ENCODE assay signal across 24 cellular contexts in genomic region chr1:92747735-92748134, GRCh38. TPM values are rescaled to one million over a fixed set of nuclear protein-coding genes. Genes with fewer than 3 reads are reported as not detected.
DNase-seq lines count a peak whose midpoint lies in the region; ATAC-seq and TF ChIP-seq lines count a peak whose summit lies in the region.
"Had no signal": no experiment of that assay in that cellular context is flagged by ENCODE, and none has a peak within 500 bp of the region (broad histone marks: within the 10 kb centered on the region; RNA-seq: fewer than 3 reads in every experiment).

No MANE protein-coding gene starts in this region.

- no peaks in the 10 kb centered on the region for H3K27me3 Mint-ChIP-seq in Caco-2 (ENCODE audit: insufficient read depth, unreplicated experiment)
- H3K27me3 Mint-ChIP-seq: brain; progenitor cell of endocrine pancreas; stimulated activated memory B cell treated with anti-CD40 and anti-IgM and Interleukin-4, amounts not matched to agents 10 μg/mL and 1 μg/mL and 100 μg/mL, for 72 hours had no signal

- no peaks in the 10 kb centered on the region for H3K9me3 ChIP-seq in Caco-2
- no peaks in the 10 kb centered on the region for H3K9me3 ChIP-seq in cardiac muscle cell (ENCODE audit: low read depth)
- H3K9me3 ChIP-seq in psoas muscle: no peaks in the 10 kb centered on the region
- H3K9me3 ChIP-seq: colonic mucosa, esophagus squamous epithelium, mucosa of descending colon, SK-N-SH had no signal

- 73 to 89% (median 79%) methylated on average over 1 of the region's 1 CpG for WGBS in psoas muscle, 3 donors

- H3K4me1 ChIP-seq in Caco-2 (no peaks in the 10 kb centered on the region), cardiac muscle cell (ENCODE audit: low read depth) (no peaks in the 10 kb centered on the region), psoas muscle (peaks cover 10% of the 10 kb centered on the region)
- H3K4me1 ChIP-seq: colonic mucosa, esophagus squamous epithelium, neural progenitor cell had no signal

- TF ChIP-seq CTCF in Caco-2 (IDR thresholded peaks at IDR 0.05; ENCODE audit: insufficient read depth in 1 of 2, low read depth in 1 of 2, low read length in 1 of 2, severe bottlenecking in 1 of 2, unreplicated experiment in 1 of 2) (no peak), cardiac muscle cell (IDR thresholded peaks at IDR 0.05; ENCODE audit: low read depth, low read length) (no peak), psoas muscle (IDR thresholded peaks at IDR 0.05) (no peak)

- H3K36me3 ChIP-seq in Caco-2 (ENCODE audit: control insufficient read depth, insufficient read depth, low read length) (no peaks in the 10 kb centered on the region), cardiac muscle cell (no peaks in the 10 kb centered on the region), psoas muscle (ENCODE audit: insufficient read depth in 1 of 2, low read depth in 1 of 2) (no peaks in the 10 kb centered on the region)
- H3K36me3 ChIP-seq: colonic mucosa, esophagus squamous epithelium, neural progenitor cell had no signal

- DNase-seq in Caco-2 (no peak), amniotic epithelial cell (ENCODE audit: low read depth) (peak; percentile 41), cardiac muscle cell (ENCODE audit: low read depth in 1 of 2, low spot score in 1 of 2) (peak in 1 of 2 donors; percentile 62), psoas muscle (no peak), NCI-H1092 (lab: John Stamatoyannopoulos, UW) (no peak)
- DNase-seq in activated CD4-positive, alpha-beta T cell treated with anti-CD3 and anti-CD28 coated beads for 48 hours: no peak
- DNase-seq: activated CD4-positive, alpha-beta T cell treated with anti-CD3 and anti-CD28 coated beads, Interleukin-2, amount 50 U/mL, for 48 hours; activated effector memory CD4-positive, alpha-beta T cell treated with Interleukin-2 at 50 U/mL for 16 hours; AML-193; colonic mucosa; DMS79; esophagus squamous epithelium; mucosa of descending colon; NCI-H1417; NCI-H2171; NCI-H524; SK-N-SH; small intestine had no signal

- H3K36me3 Mint-ChIP-seq in Caco-2 (ENCODE audit: insufficient read depth, unreplicated experiment): peaks cover 6% of the 10 kb centered on the region
- H3K36me3 Mint-ChIP-seq: WTC11 had no signal

- peak overlapping the region; percentile 43 for H3K27ac Mint-ChIP-seq in Caco-2 (ENCODE audit: unreplicated experiment)
- H3K27ac Mint-ChIP-seq: brain; neural progenitor cell; progenitor cell of endocrine pancreas; stimulated activated memory B cell treated with anti-CD40 and anti-IgM and Interleukin-4, amounts not matched to agents 10 μg/mL and 1 μg/mL and 100 μg/mL, for 72 hours; WTC11 had no signal

- H3K9me3 Mint-ChIP-seq in Caco-2 (ENCODE audit: unreplicated experiment): no peaks in the 10 kb centered on the region
- H3K9me3 Mint-ChIP-seq: neural progenitor cell; stimulated activated memory B cell treated with anti-CD40 and anti-IgM and Interleukin-4, amounts not matched to agents 10 μg/mL and 1 μg/mL and 100 μg/mL, for 72 hours; WTC11 had no signal

- H3K4me3 ChIP-seq in Caco-2 (ENCODE audit: low read depth, low read length): no peak overlapping the region
- no peak overlapping the region for H3K4me3 ChIP-seq in cardiac muscle cell
- H3K4me3 ChIP-seq in psoas muscle: no peak overlapping the region
- H3K4me3 ChIP-seq: colonic mucosa, esophagus squamous epithelium, mucosa of descending colon, neural progenitor cell had no signal

- intact Hi-C loops in Caco-2 (cut with micrococcal nuclease; ENCODE audit: unreplicated experiment): loop anchor here (2.0 to 5.0 kb wide), 2 partner anchors 37 to 85 kb away; partner anchors contain the start of genes EVI5 and RPL5
- intact Hi-C loops in psoas muscle (cut with DNase I): loop anchor here in 1 of 2 donors (5.0 kb wide), 2 partner anchors 40 to 70 kb away; partner anchors contain the start of gene EVI5

- POLR2A ChIA-PET in Caco-2 (lab: Charles Lee): no interaction called here

- H3K4me3 Mint-ChIP-seq in Caco-2 (ENCODE audit: unreplicated experiment): no peak overlapping the region
- H3K4me3 Mint-ChIP-seq: brain; neural progenitor cell; stimulated activated memory B cell treated with anti-CD40 and anti-IgM and Interleukin-4, amounts not matched to agents 10 μg/mL and 1 μg/mL and 100 μg/mL, for 72 hours; WTC11 had no signal

- CTCF ChIA-PET in Caco-2 (lab: Charles Lee): interaction anchor here (0.6 kb wide), 2 partner anchors 36 to 71 kb away, joined by 3 to 11 read pairs; no protein-coding TSS in a partner anchor

- BruUV-seq in Caco-2 (replicated peaks; lab: Mats Ljungman, UMichigan): no TSS peak

- H3K27ac ChIP-seq in cardiac muscle cell: peak overlapping the region; percentile 42
- no peak overlapping the region for H3K27ac ChIP-seq in psoas muscle
- H3K27ac ChIP-seq: colonic mucosa, esophagus squamous epithelium, neural progenitor cell had no signal

- ATAC-seq in psoas muscle (peak in 3 of 4 donors; percentile 40 to 64 (median 57)), GM21390 (IDR thresholded peaks at IDR 0.05; ENCODE audit: unreplicated experiment) (no peak)
- ATAC-seq: mucosa of descending colon; stimulated activated memory B cell treated with anti-CD40 and anti-IgM and Interleukin-4, amounts not matched to agents 10 μg/mL and 1 μg/mL and 100 μg/mL, for 72 hours had no signal

- H3K4me1 Mint-ChIP-seq in Caco-2 (ENCODE audit: low read depth, unreplicated experiment): peaks cover 3% of the 10 kb centered on the region
- H3K4me1 Mint-ChIP-seq: brain, neural progenitor cell, WTC11 had no signal

- H3K27me3 ChIP-seq in Caco-2 (replicated peaks; ENCODE audit: control insufficient read depth, insufficient read depth, low read length) (no peaks in the 10 kb centered on the region), cardiac muscle cell (no peaks in the 10 kb centered on the region), psoas muscle (ENCODE audit: insufficient read depth in 3 of 3, low read length in 2 of 3) (no peaks in the 10 kb centered on the region)
- H3K27me3 ChIP-seq: colonic mucosa, esophagus squamous epithelium, neural progenitor cell had no signal

RNA-seq across cellular contexts. Expression of gene EVI5, which starts 37.2 kb away (rescaled TPM):
- total RNA-seq in Caco-2 (2022) (31.2 and 32.8 TPM in 2 replicates), cardiac muscle cell (15.6 and 30.8 TPM in 2 replicates), psoas muscle (10 to 100 TPM in 3 of 4 donors, 1 to 10 TPM in 1; 6.3 to 15.9 (median 12.5) TPM)
- polyA plus RNA-seq in cardiac muscle cell (16.3 and 26.2 TPM in 2 replicates), psoas muscle (1 to 10 TPM; 2.3 to 5.0 (median 3.9) TPM)
